In the genomic region with DNA sequence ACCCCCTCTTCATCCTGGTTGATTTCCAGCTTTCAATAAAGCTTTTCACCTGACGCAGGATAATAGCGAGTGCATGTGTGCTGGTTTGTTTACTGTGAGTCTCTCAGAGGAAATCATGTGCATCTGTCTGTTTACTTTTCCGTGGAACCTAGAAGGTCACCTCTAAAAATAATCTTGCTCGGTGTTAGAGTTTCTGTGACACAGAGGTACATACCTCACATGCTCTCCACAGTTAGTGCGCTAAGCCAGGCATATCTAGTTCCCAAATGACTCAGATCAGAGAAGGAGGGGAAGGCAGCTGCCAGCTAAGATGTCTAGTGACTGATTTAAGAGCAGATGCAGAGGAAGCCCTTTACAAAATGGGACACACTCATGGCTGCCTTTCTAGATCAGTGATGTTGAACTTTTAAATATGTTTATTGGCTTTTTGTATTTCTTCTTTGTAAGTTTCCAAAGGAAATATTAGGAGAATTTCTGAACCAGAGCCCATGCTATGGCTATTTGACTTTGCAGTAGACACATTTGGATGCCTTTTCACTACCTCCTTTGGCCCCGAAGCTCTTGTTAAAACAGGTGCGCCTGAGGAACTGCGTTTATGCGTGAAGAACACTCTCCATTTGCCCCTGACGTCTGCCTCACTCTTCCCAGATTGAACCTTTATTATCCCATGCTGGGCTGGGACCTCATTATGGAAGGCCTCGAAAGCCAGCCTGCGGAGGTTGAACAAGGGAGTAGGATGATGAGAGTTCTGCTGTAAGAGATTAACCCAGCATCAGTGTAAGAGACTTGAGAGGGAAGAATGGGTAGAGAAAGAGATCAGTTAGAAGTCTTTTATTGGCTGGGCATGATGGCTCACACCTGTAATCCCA, we compare ENCODE assay signal across 1 cellular context.
TF ChIP-seq lines count a peak whose summit lies in the region.

No MANE protein-coding gene starts in this region.

TF ChIP-seq in HepG2, 621 proteins besides CTCF, POLR2A, EP300 and RAD21 (continued from another document and continues in another):
- no peak for TF ChIP-seq ZNF775 (CRISPR knock-in tag; IDR thresholded peaks at IDR 0.05; ENCODE audit: borderline replicate concordance)
- TF ChIP-seq NCOA2 (CRISPR knock-in tag; IDR thresholded peaks at IDR 0.05): peak; percentile 35; the same call in 1 of the 2 replicates
- TF ChIP-seq SNAPC2 (CRISPR knock-in tag; IDR thresholded peaks at IDR 0.05): no peak
- no peak for TF ChIP-seq BRCA1 (CRISPR knock-in tag; IDR thresholded peaks at IDR 0.05)
- TF ChIP-seq PRMT3 (CRISPR knock-in tag; IDR thresholded peaks at IDR 0.05; ENCODE audit: borderline replicate concordance, low read depth): no peak
- no peak for TF ChIP-seq CREM (IDR thresholded peaks at IDR 0.05)
- no peak for TF ChIP-seq CREM (CRISPR knock-in tag; IDR thresholded peaks at IDR 0.05)
- no peak for TF ChIP-seq ZNF33A (CRISPR knock-in tag; IDR thresholded peaks at IDR 0.05; ENCODE audit: borderline replicate concordance)
- TF ChIP-seq ZBTB38 (CRISPR knock-in tag; IDR thresholded peaks at IDR 0.05): no peak
- TF ChIP-seq, protein P1, sequence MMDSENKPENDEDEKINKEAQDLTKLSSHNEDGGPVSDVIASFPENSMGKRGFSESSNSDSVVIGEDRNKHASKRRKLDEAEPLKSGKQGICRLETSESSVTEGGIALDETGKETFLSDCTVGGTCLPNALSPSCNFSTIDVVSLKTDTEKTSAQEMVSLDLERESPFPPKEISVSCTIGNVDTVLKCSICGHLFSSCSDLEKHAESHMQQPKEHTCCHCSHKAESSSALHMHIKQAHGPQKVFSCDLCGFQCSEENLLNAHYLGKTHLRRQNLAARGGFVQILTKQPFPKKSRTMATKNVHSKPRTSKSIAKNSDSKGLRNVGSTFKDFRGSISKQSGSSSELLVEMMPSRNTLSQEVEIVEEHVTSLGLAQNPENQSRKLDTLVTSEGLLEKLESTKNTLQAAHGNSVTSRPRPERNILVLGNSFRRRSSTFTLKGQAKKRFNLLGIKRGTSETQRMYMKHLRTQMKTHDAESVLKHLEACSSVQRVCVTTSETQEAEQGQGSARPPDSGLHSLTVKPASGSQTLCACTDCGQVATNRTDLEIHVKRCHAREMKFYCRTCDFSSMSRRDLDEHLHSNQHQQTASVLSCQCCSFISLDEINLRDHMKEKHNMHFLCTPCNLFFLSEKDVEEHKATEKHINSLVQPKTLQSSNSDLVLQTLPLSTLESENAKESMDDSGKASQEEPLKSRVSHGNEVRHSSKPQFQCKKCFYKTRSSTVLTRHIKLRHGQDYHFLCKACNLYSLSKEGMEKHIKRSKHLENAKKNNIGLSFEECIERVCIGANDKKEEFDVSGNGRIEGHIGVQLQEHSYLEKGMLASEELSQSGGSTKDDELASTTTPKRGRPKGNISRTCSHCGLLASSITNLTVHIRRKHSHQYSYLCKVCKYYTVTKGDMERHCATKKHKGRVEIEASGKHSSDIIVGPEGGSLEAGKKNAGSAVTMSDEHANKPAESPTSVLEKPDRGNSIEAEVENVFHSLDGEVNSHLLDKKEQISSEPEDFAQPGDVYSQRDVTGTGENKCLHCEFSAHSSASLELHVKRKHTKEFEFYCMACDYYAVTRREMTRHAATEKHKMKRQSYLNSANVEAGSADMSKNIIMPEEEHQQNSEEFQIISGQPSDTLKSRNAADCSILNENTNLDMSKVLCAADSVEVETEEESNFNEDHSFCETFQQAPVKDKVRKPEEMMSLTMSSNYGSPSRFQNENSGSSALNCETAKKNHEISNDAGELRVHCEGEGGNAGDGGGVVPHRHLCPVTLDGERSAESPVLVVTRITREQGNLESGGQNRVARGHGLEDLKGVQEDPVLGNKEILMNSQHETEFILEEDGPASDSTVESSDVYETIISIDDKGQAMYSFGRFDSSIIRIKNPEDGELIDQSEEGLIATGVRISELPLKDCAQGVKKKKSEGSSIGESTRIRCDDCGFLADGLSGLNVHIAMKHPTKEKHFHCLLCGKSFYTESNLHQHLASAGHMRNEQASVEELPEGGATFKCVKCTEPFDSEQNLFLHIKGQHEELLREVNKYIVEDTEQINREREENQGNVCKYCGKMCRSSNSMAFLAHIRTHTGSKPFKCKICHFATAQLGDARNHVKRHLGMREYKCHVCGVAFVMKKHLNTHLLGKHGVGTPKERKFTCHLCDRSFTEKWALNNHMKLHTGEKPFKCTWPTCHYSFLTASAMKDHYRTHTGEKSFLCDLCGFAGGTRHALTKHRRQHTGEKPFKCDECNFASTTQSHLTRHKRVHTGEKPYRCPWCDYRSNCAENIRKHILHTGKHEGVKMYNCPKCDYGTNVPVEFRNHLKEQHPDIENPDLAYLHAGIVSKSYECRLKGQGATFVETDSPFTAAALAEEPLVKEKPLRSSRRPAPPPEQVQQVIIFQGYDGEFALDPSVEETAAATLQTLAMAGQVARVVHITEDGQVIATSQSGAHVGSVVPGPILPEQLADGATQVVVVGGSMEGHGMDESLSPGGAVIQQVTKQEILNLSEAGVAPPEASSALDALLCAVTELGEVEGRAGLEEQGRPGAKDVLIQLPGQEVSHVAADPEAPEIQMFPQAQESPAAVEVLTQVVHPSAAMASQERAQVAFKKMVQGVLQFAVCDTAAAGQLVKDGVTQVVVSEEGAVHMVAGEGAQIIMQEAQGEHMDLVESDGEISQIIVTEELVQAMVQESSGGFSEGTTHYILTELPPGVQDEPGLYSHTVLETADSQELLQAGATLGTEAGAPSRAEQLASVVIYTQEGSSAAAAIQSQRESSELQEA (CRISPR knock-in tag; IDR thresholded peaks at IDR 0.05; ENCODE audit: not compliant biosample characterization): no peak
- no peak for TF ChIP-seq ZNF326 (CRISPR knock-in tag; IDR thresholded peaks at IDR 0.05; ENCODE audit: borderline replicate concordance)
- TF ChIP-seq ZNF790 (CRISPR knock-in tag; IDR thresholded peaks at IDR 0.05; ENCODE audit: borderline replicate concordance): no peak
- TF ChIP-seq, protein P2, sequence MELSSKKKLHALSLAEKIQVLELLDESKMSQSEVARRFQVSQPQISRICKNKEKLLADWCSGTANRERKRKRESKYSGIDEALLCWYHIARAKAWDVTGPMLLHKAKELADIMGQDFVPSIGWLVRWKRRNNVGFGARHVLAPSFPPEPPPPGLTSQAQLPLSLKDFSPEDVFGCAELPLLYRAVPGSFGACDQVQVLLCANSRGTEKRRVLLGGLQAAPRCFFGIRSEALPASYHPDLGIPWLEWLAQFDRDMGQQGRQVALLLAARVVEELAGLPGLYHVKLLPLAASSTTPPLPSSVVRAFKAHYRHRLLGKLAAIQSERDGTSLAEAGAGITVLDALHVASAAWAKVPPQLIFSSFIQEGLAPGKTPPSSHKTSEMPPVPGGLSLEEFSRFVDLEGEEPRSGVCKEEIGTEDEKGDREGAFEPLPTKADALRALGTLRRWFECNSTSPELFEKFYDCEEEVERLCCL (CRISPR knock-in tag; IDR thresholded peaks at IDR 0.05; ENCODE audit: borderline replicate concordance): no peak
- no peak for TF ChIP-seq TCF7 (IDR thresholded peaks at IDR 0.05; ENCODE audit: low read depth)
- TF ChIP-seq, protein P3, sequence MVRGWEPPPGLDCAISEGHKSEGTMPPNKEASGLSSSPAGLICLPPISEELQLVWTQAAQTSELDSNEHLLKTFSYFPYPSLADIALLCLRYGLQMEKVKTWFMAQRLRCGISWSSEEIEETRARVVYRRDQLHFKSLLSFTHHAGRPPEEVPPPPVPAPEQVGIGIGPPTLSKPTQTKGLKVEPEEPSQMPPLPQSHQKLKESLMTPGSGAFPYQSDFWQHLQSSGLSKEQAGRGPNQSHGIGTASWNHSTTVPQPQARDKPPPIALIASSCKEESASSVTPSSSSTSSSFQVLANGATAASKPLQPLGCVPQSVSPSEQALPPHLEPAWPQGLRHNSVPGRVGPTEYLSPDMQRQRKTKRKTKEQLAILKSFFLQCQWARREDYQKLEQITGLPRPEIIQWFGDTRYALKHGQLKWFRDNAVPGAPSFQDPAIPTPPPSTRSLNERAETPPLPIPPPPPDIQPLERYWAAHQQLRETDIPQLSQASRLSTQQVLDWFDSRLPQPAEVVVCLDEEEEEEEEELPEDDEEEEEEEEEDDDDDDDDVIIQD (CRISPR knock-in tag; IDR thresholded peaks at IDR 0.05; ENCODE audit: low read depth): peak; percentile 38; the same call in 1 of the 2 replicates
- no peak for TF ChIP-seq ZSCAN20 (CRISPR knock-in tag; IDR thresholded peaks at IDR 0.05; ENCODE audit: borderline replicate concordance)
- TF ChIP-seq, protein P4, sequence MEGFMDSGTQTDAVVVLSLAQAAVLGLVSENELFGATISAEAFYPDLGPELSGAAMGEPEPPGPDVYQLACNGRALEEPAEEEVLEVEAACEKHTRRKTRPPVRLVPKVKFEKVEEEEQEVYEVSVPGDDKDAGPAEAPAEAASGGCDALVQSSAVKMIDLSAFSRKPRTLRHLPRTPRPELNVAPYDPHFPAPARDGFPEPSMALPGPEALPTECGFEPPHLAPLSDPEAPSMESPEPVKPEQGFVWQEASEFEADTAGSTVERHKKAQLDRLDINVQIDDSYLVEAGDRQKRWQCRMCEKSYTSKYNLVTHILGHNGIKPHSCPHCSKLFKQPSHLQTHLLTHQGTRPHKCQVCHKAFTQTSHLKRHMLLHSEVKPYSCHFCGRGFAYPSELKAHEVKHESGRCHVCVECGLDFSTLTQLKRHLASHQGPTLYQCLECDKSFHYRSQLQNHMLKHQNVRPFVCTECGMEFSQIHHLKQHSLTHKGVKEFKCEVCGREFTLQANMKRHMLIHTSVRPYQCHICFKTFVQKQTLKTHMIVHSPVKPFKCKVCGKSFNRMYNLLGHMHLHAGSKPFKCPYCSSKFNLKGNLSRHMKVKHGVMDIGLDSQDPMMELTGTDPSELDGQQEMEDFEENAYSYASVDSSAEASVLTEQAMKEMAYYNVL (CRISPR knock-in tag; IDR thresholded peaks at IDR 0.05; ENCODE audit: borderline replicate concordance): no peak
- TF ChIP-seq CBFB (CRISPR knock-in tag; IDR thresholded peaks at IDR 0.05): no peak
- no peak for TF ChIP-seq ZBTB7B (CRISPR knock-in tag; IDR thresholded peaks at IDR 0.05)
- TF ChIP-seq ZNF484 (CRISPR knock-in tag; IDR thresholded peaks at IDR 0.05; ENCODE audit: borderline replicate concordance, low read depth): no peak
- TF ChIP-seq, protein P5, sequence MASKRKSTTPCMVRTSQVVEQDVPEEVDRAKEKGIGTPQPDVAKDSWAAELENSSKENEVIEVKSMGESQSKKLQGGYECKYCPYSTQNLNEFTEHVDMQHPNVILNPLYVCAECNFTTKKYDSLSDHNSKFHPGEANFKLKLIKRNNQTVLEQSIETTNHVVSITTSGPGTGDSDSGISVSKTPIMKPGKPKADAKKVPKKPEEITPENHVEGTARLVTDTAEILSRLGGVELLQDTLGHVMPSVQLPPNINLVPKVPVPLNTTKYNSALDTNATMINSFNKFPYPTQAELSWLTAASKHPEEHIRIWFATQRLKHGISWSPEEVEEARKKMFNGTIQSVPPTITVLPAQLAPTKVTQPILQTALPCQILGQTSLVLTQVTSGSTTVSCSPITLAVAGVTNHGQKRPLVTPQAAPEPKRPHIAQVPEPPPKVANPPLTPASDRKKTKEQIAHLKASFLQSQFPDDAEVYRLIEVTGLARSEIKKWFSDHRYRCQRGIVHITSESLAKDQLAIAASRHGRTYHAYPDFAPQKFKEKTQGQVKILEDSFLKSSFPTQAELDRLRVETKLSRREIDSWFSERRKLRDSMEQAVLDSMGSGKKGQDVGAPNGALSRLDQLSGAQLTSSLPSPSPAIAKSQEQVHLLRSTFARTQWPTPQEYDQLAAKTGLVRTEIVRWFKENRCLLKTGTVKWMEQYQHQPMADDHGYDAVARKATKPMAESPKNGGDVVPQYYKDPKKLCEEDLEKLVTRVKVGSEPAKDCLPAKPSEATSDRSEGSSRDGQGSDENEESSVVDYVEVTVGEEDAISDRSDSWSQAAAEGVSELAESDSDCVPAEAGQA (IDR thresholded peaks at IDR 0.05; ENCODE audit: low read depth): no peak
- TF ChIP-seq, protein P5 (CRISPR knock-in tag; IDR thresholded peaks at IDR 0.05; ENCODE audit: borderline replicate concordance): no peak
- no peak for TF ChIP-seq ZMYM4 (CRISPR knock-in tag; IDR thresholded peaks at IDR 0.05)
- TF ChIP-seq KMT2A (CRISPR knock-in tag; IDR thresholded peaks at IDR 0.05): no peak
- no peak for TF ChIP-seq ARID2 (CRISPR knock-in tag; IDR thresholded peaks at IDR 0.05; ENCODE audit: borderline replicate concordance)
- TF ChIP-seq, protein P6, sequence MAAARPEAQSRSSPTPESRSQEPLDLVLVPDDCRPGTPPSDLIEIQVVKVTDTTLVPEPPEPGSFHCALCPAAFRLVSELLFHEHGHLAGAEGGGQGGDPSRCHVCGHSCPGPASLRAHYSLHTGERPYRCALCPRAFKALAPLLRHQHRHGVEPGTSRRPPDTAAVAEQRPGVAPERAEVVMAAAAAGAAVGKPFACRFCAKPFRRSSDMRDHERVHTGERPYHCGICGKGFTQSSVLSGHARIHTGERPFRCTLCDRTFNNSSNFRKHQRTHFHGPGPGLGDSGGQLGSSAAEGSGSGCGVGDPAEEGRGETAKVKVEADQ (CRISPR knock-in tag; IDR thresholded peaks at IDR 0.05; ENCODE audit: borderline replicate concordance): no peak
- no peak for TF ChIP-seq ZFP90 (CRISPR knock-in tag; IDR thresholded peaks at IDR 0.05; ENCODE audit: borderline replicate concordance)
- TF ChIP-seq ZNF496 (CRISPR knock-in tag; IDR thresholded peaks at IDR 0.05; ENCODE audit: insufficient replicate concordance): no peak
- TF ChIP-seq MTA1 (CRISPR knock-in tag; IDR thresholded peaks at IDR 0.05; ENCODE audit: borderline replicate concordance): no peak
- TF ChIP-seq, protein P7, sequence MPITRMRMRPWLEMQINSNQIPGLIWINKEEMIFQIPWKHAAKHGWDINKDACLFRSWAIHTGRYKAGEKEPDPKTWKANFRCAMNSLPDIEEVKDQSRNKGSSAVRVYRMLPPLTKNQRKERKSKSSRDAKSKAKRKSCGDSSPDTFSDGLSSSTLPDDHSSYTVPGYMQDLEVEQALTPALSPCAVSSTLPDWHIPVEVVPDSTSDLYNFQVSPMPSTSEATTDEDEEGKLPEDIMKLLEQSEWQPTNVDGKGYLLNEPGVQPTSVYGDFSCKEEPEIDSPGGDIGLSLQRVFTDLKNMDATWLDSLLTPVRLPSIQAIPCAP (CRISPR knock-in tag; IDR thresholded peaks at IDR 0.05; ENCODE audit: low read depth): no peak
- no peak for TF ChIP-seq ZNF296 (CRISPR knock-in tag; conservative IDR thresholded peaks at IDR 0.05)
- no peak for TF ChIP-seq ZNF749 (CRISPR knock-in tag; IDR thresholded peaks at IDR 0.05; ENCODE audit: borderline replicate concordance)
- no peak for TF ChIP-seq ZNF274 (CRISPR knock-in tag; IDR thresholded peaks at IDR 0.05)
